ENCODE assay signal across 24 cellular contexts in genomic region chr1:192557841-192558595, GRCh38. TPM values are rescaled to one million over a fixed set of nuclear protein-coding genes. Genes with fewer than 3 reads are reported as not detected.
DNase-seq lines count a peak whose midpoint lies in the region; ATAC-seq and TF ChIP-seq lines count a peak whose summit lies in the region.
"Had no signal": no experiment of that assay in that cellular context is flagged by ENCODE, and none has a peak within 500 bp of the region (broad histone marks: within the 10 kb centered on the region; RNA-seq: fewer than 3 reads in every experiment).

No MANE protein-coding gene starts in this region.

- peaks cover 3% of the 10 kb centered on the region for H3K36me3 Mint-ChIP-seq in activated naive CD8-positive, alpha-beta T cell
- no peaks in the 10 kb centered on the region for H3K36me3 Mint-ChIP-seq in activated naive CD8-positive, alpha-beta T cell treated with anti-CD3 and anti-CD28 coated beads for 36 hours
- H3K36me3 Mint-ChIP-seq in activated naive CD8-positive, alpha-beta T cell treated with anti-CD3 and anti-CD28 coated beads, Interleukin-2, amount 50 U/mL, for 24 hours (ENCODE audit: low read depth): no peaks in the 10 kb centered on the region
- peaks cover 0 to 2% of the 10 kb centered on the region in 2 donors for H3K36me3 Mint-ChIP-seq in stimulated activated naive B cell treated with anti-CD40 and anti-IgM and Interleukin-4, amounts not matched to agents 10 μg/mL and 1 μg/mL and 100 μg/mL, for 72 hours
- H3K36me3 Mint-ChIP-seq: CD14-positive monocyte had no signal

- no peak overlapping the region for H3K4me3 ChIP-seq in fibroblast of the aortic adventitia (ENCODE audit: low read depth, low read length)
- H3K4me3 ChIP-seq: HAP-1, mucosa of descending colon, right lobe of liver had no signal

- DNase-seq in activated naive CD8-positive, alpha-beta T cell treated with anti-CD3 and anti-CD28 coated beads for 36 hours: no peak
- no peak for DNase-seq in activated naive CD8-positive, alpha-beta T cell treated with anti-CD3 and anti-CD28 coated beads, Interleukin-2, amount 50 U/mL, for 24 hours
- DNase-seq in fibroblast of the aortic adventitia (ENCODE audit: low read depth) (peak; percentile 41), GM10248 (ENCODE audit: extremely low spot score) (no peak)
- no peak for DNase-seq in stimulated activated naive B cell treated with anti-CD40 and anti-IgM and Interleukin-4, amounts not matched to agents 10 μg/mL and 1 μg/mL and 100 μg/mL, for 72 hours
- no peak for DNase-seq in stimulated activated CD4-positive, alpha-beta T cell treated with anti-CD3 and anti-CD28 coated beads, Interleukin-4, amount 100 ng/mL, for 4 hours
- DNase-seq: activated CD4-positive, alpha-beta T cell treated with anti-CD3 and anti-CD28 coated beads for 1 hour; activated CD8-positive, alpha-beta memory T cell treated with anti-CD3 and anti-CD28 coated beads, Interleukin-2, amount 10 ng/mL, durations not matched to agents 7 days and 5 days; activated effector memory CD4-positive, alpha-beta T cell treated with anti-CD3 and anti-CD28 coated beads, Interleukin-2, amount 50 U/mL, for 16 hours; DMS79; mucosa of descending colon; NCI-H1436 treated with DMSO at 0.1 percent for 48 hours; NK-92 treated with Interleukin-12 subunit alpha and Interleukin-12 subunit beta, amount 100 ng/mL, for 24 hours; nucleus accumbens; right lobe of liver; SHP77; stimulated activated CD4-positive, alpha-beta T cell treated with anti-CD3 and anti-CD28 coated beads, Interleukin-4, amount 100 ng/mL, for 1 hour; stimulated activated CD8-positive, alpha-beta memory T cell treated with anti-CD3 and anti-CD28 coated beads, Interleukin-4, amount 100 ng/mL, for 48 hours; trophoblast cell had no signal

- CTCF ChIA-PET in GM10248 (lab: Yijun Ruan, JAX): interaction anchor here (1.0 to 1.8 kb wide), 7 partner anchors 11 to 51 kb away, joined by 3 to 6 read pairs (median 3); no protein-coding TSS in a partner anchor

- no peak for ATAC-seq in activated naive CD8-positive, alpha-beta T cell treated with anti-CD3 and anti-CD28 coated beads, Interleukin-2, amount 50 U/mL, for 24 hours
- no peak for ATAC-seq in stimulated activated naive B cell treated with anti-CD40 and anti-IgM and Interleukin-4, amounts not matched to agents 10 μg/mL and 1 μg/mL and 100 μg/mL, for 72 hours (replicated peaks)
- no peak for ATAC-seq in HG03520 (IDR thresholded peaks at IDR 0.05; ENCODE audit: unreplicated experiment)
- ATAC-seq: activated CD8-positive, alpha-beta memory T cell treated with anti-CD3 and anti-CD28 coated beads, Interleukin-2, amount 10 ng/mL, durations not matched to agents 7 days and 5 days; mucosa of descending colon; right lobe of liver had no signal

- H3K4me3 Mint-ChIP-seq in activated naive CD8-positive, alpha-beta T cell: no peak overlapping the region
- no peak overlapping the region for H3K4me3 Mint-ChIP-seq in activated naive CD8-positive, alpha-beta T cell treated with anti-CD3 and anti-CD28 coated beads for 36 hours
- H3K4me3 Mint-ChIP-seq in activated naive CD8-positive, alpha-beta T cell treated with anti-CD3 and anti-CD28 coated beads, Interleukin-2, amount 50 U/mL, for 24 hours: no peak overlapping the region
- no peak overlapping the region for H3K4me3 Mint-ChIP-seq in stimulated activated naive B cell treated with anti-CD40 and anti-IgM and Interleukin-4, amounts not matched to agents 10 μg/mL and 1 μg/mL and 100 μg/mL, for 72 hours
- H3K4me3 Mint-ChIP-seq: activated CD8-positive, alpha-beta memory T cell treated with anti-CD3 and anti-CD28 coated beads, Interleukin-2, amount 10 ng/mL, durations not matched to agents 7 days and 5 days; CD14-positive monocyte had no signal

- H3K27ac Mint-ChIP-seq in activated naive CD8-positive, alpha-beta T cell: peak overlapping the region; percentile 34
- no peak overlapping the region for H3K27ac Mint-ChIP-seq in activated naive CD8-positive, alpha-beta T cell treated with anti-CD3 and anti-CD28 coated beads for 36 hours
- peak overlapping the region; percentile 31 for H3K27ac Mint-ChIP-seq in activated naive CD8-positive, alpha-beta T cell treated with anti-CD3 and anti-CD28 coated beads, Interleukin-2, amount 50 U/mL, for 24 hours
- no peak overlapping the region for H3K27ac Mint-ChIP-seq in stimulated activated naive B cell treated with anti-CD40 and anti-IgM and Interleukin-4, amounts not matched to agents 10 μg/mL and 1 μg/mL and 100 μg/mL, for 72 hours
- H3K27ac Mint-ChIP-seq: activated CD8-positive, alpha-beta memory T cell treated with anti-CD3 and anti-CD28 coated beads, Interleukin-2, amount 10 ng/mL, durations not matched to agents 7 days and 5 days; CD14-positive monocyte had no signal

- peaks cover 19% of the 10 kb centered on the region for H3K4me1 Mint-ChIP-seq in activated naive CD8-positive, alpha-beta T cell (ENCODE audit: low read depth)
- peaks cover 23% of the 10 kb centered on the region for H3K4me1 Mint-ChIP-seq in activated naive CD8-positive, alpha-beta T cell treated with anti-CD3 and anti-CD28 coated beads for 36 hours
- peaks cover 56% of the 10 kb centered on the region for H3K4me1 Mint-ChIP-seq in activated naive CD8-positive, alpha-beta T cell treated with anti-CD3 and anti-CD28 coated beads, Interleukin-2, amount 50 U/mL, for 24 hours
- H3K4me1 Mint-ChIP-seq in stimulated activated naive B cell treated with anti-CD40 and anti-IgM and Interleukin-4, amounts not matched to agents 10 μg/mL and 1 μg/mL and 100 μg/mL, for 72 hours: peaks cover 19 to 31% of the 10 kb centered on the region in 2 donors
- H3K4me1 Mint-ChIP-seq: CD14-positive monocyte had no signal

- no peak for TF ChIP-seq CTCF in fibroblast of the aortic adventitia (IDR thresholded peaks at IDR 0.05; ENCODE audit: insufficient read depth, low read length)
- no peak for TF ChIP-seq CTCF in GM10248 (IDR thresholded peaks at IDR 0.05; ENCODE audit: control extremely low read depth, extremely low read depth, low read depth, missing control alignments)

- H3K27me3 Mint-ChIP-seq in activated naive CD8-positive, alpha-beta T cell: no peaks in the 10 kb centered on the region
- H3K27me3 Mint-ChIP-seq in activated naive CD8-positive, alpha-beta T cell treated with anti-CD3 and anti-CD28 coated beads for 36 hours: peaks cover 7% of the 10 kb centered on the region
- H3K27me3 Mint-ChIP-seq in activated naive CD8-positive, alpha-beta T cell treated with anti-CD3 and anti-CD28 coated beads, Interleukin-2, amount 50 U/mL, for 24 hours: no peaks in the 10 kb centered on the region
- peaks cover 14 to 32% of the 10 kb centered on the region in 2 donors for H3K27me3 Mint-ChIP-seq in stimulated activated naive B cell treated with anti-CD40 and anti-IgM and Interleukin-4, amounts not matched to agents 10 μg/mL and 1 μg/mL and 100 μg/mL, for 72 hours

- POLR2A ChIA-PET in GM10248 (lab: Yijun Ruan, JAX): no interaction called here

- no peaks in the 10 kb centered on the region for H3K9me3 Mint-ChIP-seq in activated naive CD8-positive, alpha-beta T cell (ENCODE audit: low read depth)
- H3K9me3 Mint-ChIP-seq in activated naive CD8-positive, alpha-beta T cell treated with anti-CD3 and anti-CD28 coated beads for 36 hours: no peaks in the 10 kb centered on the region
- H3K9me3 Mint-ChIP-seq in activated naive CD8-positive, alpha-beta T cell treated with anti-CD3 and anti-CD28 coated beads, Interleukin-2, amount 50 U/mL, for 24 hours: no peaks in the 10 kb centered on the region
- no peaks in the 10 kb centered on the region for H3K9me3 Mint-ChIP-seq in stimulated activated naive B cell treated with anti-CD40 and anti-IgM and Interleukin-4, amounts not matched to agents 10 μg/mL and 1 μg/mL and 100 μg/mL, for 72 hours
- H3K9me3 Mint-ChIP-seq: CD14-positive monocyte had no signal

RNA-seq across cellular contexts. Expression of gene RGS1, which starts 17.6 kb away (rescaled TPM):
- total RNA-seq in activated naive CD8-positive, alpha-beta T cell treated with anti-CD3 and anti-CD28 coated beads for 36 hours: 1 to 10 TPM; 8.4 to 9.4 TPM
- not detected in 2 replicates for total RNA-seq in fibroblast of the aortic adventitia (ENCODE audit: low replicate concordance)
- total RNA-seq: A172 had no signal

Comparison
In these comparisons a context has a peak if more than half of its experiments do, and no peak if none do; other contexts are left out.
1. H3K27ac Mint-ChIP-seq: peak in activated naive CD8-positive, alpha-beta T cell (single experiment) and activated naive CD8-positive, alpha-beta T cell treated with anti-CD3 and anti-CD28 coated beads, Interleukin-2, amount 50 U/mL, for 24 hours (single experiment); none in activated naive CD8-positive, alpha-beta T cell treated with anti-CD3 and anti-CD28 coated beads for 36 hours (single experiment) and stimulated activated naive B cell treated with anti-CD40 and anti-IgM and Interleukin-4, amounts not matched to agents 10 μg/mL and 1 μg/mL and 100 μg/mL, for 72 hours (single experiment).